ENCODE assay signal across 10 cellular contexts in the genomic region with DNA sequence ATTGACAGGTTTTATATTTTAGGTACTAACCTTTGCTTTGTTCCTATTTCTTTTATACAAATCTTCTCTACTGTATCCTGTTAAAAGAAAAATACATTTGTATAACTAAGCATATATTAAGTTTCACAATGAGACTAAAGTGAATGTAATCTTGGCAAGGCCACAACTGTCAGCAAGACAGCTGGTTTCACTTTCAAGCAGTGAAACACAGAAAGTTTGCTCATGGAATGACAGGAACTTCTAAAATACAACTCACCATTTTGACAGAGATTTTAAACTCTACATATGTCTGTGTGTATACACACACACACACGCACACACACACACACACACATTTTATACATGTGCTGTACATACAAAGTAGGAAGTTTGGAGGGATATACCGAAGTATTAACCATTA. TPM values are rescaled to one million over a fixed set of nuclear protein-coding genes. Genes with fewer than 3 reads are reported as not detected.
DNase-seq lines count a peak whose midpoint lies in the region; ATAC-seq and TF ChIP-seq lines count a peak whose summit lies in the region.
"Had no signal": no experiment of that assay in that cellular context is flagged by ENCODE, and none has a peak within 500 bp of the region (broad histone marks: within the 10 kb centered on the region; RNA-seq: fewer than 3 reads in every experiment).

No MANE protein-coding gene starts in this region.

- ATAC-seq in GM21528 (IDR thresholded peaks at IDR 0.05; ENCODE audit: low FRiP score, unreplicated experiment): peak; percentile 57
- ATAC-seq in left lobe of liver: peak; percentile 39

- CTCF ChIA-PET in GM10248 (lab: Yijun Ruan, JAX): interaction anchor here (1.1 to 1.6 kb wide), 2 partner anchors 11 to 65 kb away, joined by 3 to 6 read pairs; no protein-coding TSS in a partner anchor

- H3K4me3 Mint-ChIP-seq in T-helper 1 cell treated with Interleukin-12 subunit alpha and Interleukin-12 subunit beta and Interleukin-4 antibody, amounts not matched to agents 30 μg/mL and 1 μg/mL, for 36 hours: no peak overlapping the region

- no peak for TF ChIP-seq CTCF in GM10248 (IDR thresholded peaks at IDR 0.05; ENCODE audit: control extremely low read depth, extremely low read depth, low read depth, missing control alignments)

- peaks cover 50% of the 10 kb centered on the region for H3K36me3 Mint-ChIP-seq in T-helper 1 cell treated with Interleukin-12 subunit alpha and Interleukin-12 subunit beta and Interleukin-4 antibody, amounts not matched to agents 30 μg/mL and 1 μg/mL, for 36 hours (ENCODE audit: low read depth)

- DNase-seq in GM10248 (ENCODE audit: extremely low spot score) (peak; percentile 62), left lobe of liver (ENCODE audit: low spot score) (no peak), NCI-H510A treated with DMSO at 0.1 percent for 48 hours (lab: John Stamatoyannopoulos, UW) (no peak), GF-D8 (lab: John Stamatoyannopoulos, UW) (no peak), kidney tubule cell (ENCODE audit: low spot score) (no peak), NCI-H1436 (lab: John Stamatoyannopoulos, UW) (no peak)
- DNase-seq: anterior cingulate cortex, SIG-M5 had no signal

- H3K27ac Mint-ChIP-seq in T-helper 1 cell treated with Interleukin-12 subunit alpha and Interleukin-12 subunit beta and Interleukin-4 antibody, amounts not matched to agents 30 μg/mL and 1 μg/mL, for 36 hours: peak overlapping the region; percentile 81

- peaks cover 28% of the 10 kb centered on the region for H3K4me1 Mint-ChIP-seq in T-helper 1 cell treated with Interleukin-12 subunit alpha and Interleukin-12 subunit beta and Interleukin-4 antibody, amounts not matched to agents 30 μg/mL and 1 μg/mL, for 36 hours (ENCODE audit: low read depth)

- H3K27me3 Mint-ChIP-seq in T-helper 1 cell treated with Interleukin-12 subunit alpha and Interleukin-12 subunit beta and Interleukin-4 antibody, amounts not matched to agents 30 μg/mL and 1 μg/mL, for 36 hours (ENCODE audit: low read depth): no peaks in the 10 kb centered on the region

- POLR2A ChIA-PET in GM10248 (lab: Yijun Ruan, JAX): no interaction called here

- no peaks in the 10 kb centered on the region for H3K9me3 Mint-ChIP-seq in T-helper 1 cell treated with Interleukin-12 subunit alpha and Interleukin-12 subunit beta and Interleukin-4 antibody, amounts not matched to agents 30 μg/mL and 1 μg/mL, for 36 hours

RNA-seq across cellular contexts. Expression of gene PARP4, which starts 53.3 kb away (rescaled TPM):
- total RNA-seq in left lobe of liver: 23.1 TPM
